ENCODE assay signal across 24 cellular contexts in genomic region chr12:132424118-132424438, GRCh38.
"Had no signal": no experiment of that assay in that cellular context is flagged by ENCODE, and none has a peak within 500 bp of the region (broad histone marks: within the 10 kb centered on the region; RNA-seq: fewer than 3 reads in every experiment).

No MANE protein-coding gene starts in this region.

- H3K4me3 Mint-ChIP-seq: activated CD4-positive, alpha-beta T cell treated with anti-CD3 and anti-CD28 coated beads for 36 hours; activated T-cell treated with anti-CD3 and anti-CD28 coated beads, Interleukin-2, amount 50 U/mL, for 72 hours; stimulated activated naive B cell treated with anti-CD40 and anti-IgM and Interleukin-4, amounts not matched to agents 10 μg/mL and 1 μg/mL and 100 μg/mL, for 72 hours; T-cell; T-helper 2 cell treated with Interferon-gamma antibody and Interleukin-4, amounts not matched to agents 5 μg/mL and 100 μg/mL, for 36 hours had no signal

- H3K27ac ChIP-seq: colonic mucosa, hepatocyte, pancreas, prostate gland, stomach, thyroid gland, upper lobe of left lung had no signal

- H3K36me3 Mint-ChIP-seq: T-cell had no signal

- DNase-seq: activated CD4-positive, alpha-beta T cell treated with anti-CD3 and anti-CD28 coated beads for 36 hours; activated CD4-positive, CD25-positive, alpha-beta regulatory T cell; activated naive CD4-positive, alpha-beta T cell; activated T-cell treated with anti-CD3 and anti-CD28 coated beads for 4 hours; activated T-cell treated with anti-CD3 and anti-CD28 coated beads, Interleukin-2, amount 50 U/mL, for 72 hours; cerebellar nuclear complex; colonic mucosa; effector CD8-positive, alpha-beta T cell; islet precursor cell; left ventricle myocardium superior; midbrain; naive thymus-derived CD4-positive, alpha-beta T cell; stimulated activated CD4-positive, alpha-beta T cell treated with anti-CD3 and anti-CD28 coated beads, Interleukin-15, amount 100 ng/mL, for 24 hours; stimulated activated CD4-positive, alpha-beta T cell treated with anti-CD3 and anti-CD28 coated beads, Interleukin-2, amount 100 ng/mL, for 24 hours; stimulated activated naive B cell treated with anti-CD40 and anti-IgM and Interleukin-4, amounts not matched to agents 10 μg/mL and 1 μg/mL and 100 μg/mL, for 72 hours; stomach; T-cell; thyroid gland had no signal

- H3K9me3 Mint-ChIP-seq: T-cell; T-helper 2 cell treated with Interferon-gamma antibody and Interleukin-4, amounts not matched to agents 5 μg/mL and 100 μg/mL, for 36 hours had no signal

- H3K27ac Mint-ChIP-seq: activated CD4-positive, alpha-beta T cell treated with anti-CD3 and anti-CD28 coated beads for 36 hours; activated naive CD4-positive, alpha-beta T cell treated with anti-CD3 and anti-CD28 coated beads, Interleukin-2, amount 50 U/mL, for 72 hours; activated T-cell treated with anti-CD3 and anti-CD28 coated beads, Interleukin-2, amount 50 U/mL, for 72 hours; naive thymus-derived CD4-positive, alpha-beta T cell; stimulated activated naive B cell treated with anti-CD40 and anti-IgM and Interleukin-4, amounts not matched to agents 10 μg/mL and 1 μg/mL and 100 μg/mL, for 72 hours; T-cell; T-helper 2 cell treated with Interferon-gamma antibody and Interleukin-4, amounts not matched to agents 5 μg/mL and 100 μg/mL, for 36 hours had no signal

- H3K27me3 Mint-ChIP-seq: activated CD4-positive, alpha-beta T cell treated with anti-CD3 and anti-CD28 coated beads for 36 hours had no signal

- ATAC-seq: activated T-cell treated with anti-CD3 and anti-CD28 coated beads, Interleukin-2, amount 50 U/mL, for 72 hours; left ventricle myocardium superior; naive thymus-derived CD4-positive, alpha-beta T cell; pancreas; stimulated activated naive B cell treated with anti-CD40 and anti-IgM and Interleukin-4, amounts not matched to agents 10 μg/mL and 1 μg/mL and 100 μg/mL, for 72 hours had no signal
